In genomic region chr7:344608-344994, GRCh38 we compare ENCODE assay signal across 2 cellular contexts.
A peak's percentile ranks its signal among the peaks of the same experiment; 100 is the strongest.
TF ChIP-seq lines count a peak whose summit lies in the region.

No MANE protein-coding gene starts in this region.

TF ChIP-seq in HepG2, 621 proteins besides CTCF, POLR2A, EP300 and RAD21:
- peak; percentile 77 for TF ChIP-seq ZBTB40 (IDR thresholded peaks at IDR 0.05)
- peak; percentile 99 for TF ChIP-seq ZBTB40 (CRISPR knock-in tag; IDR thresholded peaks at IDR 0.05)
- no peak for TF ChIP-seq ZNF878 (CRISPR knock-in tag; IDR thresholded peaks at IDR 0.05)
- TF ChIP-seq KAT2B (IDR thresholded peaks at IDR 0.05; ENCODE audit: borderline replicate concordance, low read depth, low read length): peak; percentile 26; the same call in 1 of the 2 replicates
- TF ChIP-seq ZNF574 (CRISPR knock-in tag; IDR thresholded peaks at IDR 0.05): 0 out of 2 replicates have a peak, but pooled peaks have one; percentile 20
- TF ChIP-seq ZBTB38 (CRISPR knock-in tag; IDR thresholded peaks at IDR 0.05): peak; percentile 56; the same call in 1 of the 2 replicates
- no peak for TF ChIP-seq ATRX (CRISPR knock-in tag; IDR thresholded peaks at IDR 0.05; ENCODE audit: borderline replicate concordance)

TF ChIP-seq in K562, 482 proteins besides CTCF, POLR2A, EP300 and RAD21:
- TF ChIP-seq HNRNPH1 (optimal IDR thresholded peaks at IDR 0.05; ENCODE audit: low read depth, low read length) (no peak), ZBTB40 (IDR thresholded peaks at IDR 0.05) (peak; percentile 87), ZBTB40 (CRISPR knock-in tag; IDR thresholded peaks at IDR 0.05) (peak; percentile 86)
